9 cellular contexts compared by ENCODE assay signal in genomic region chr18:59902180-59902992, GRCh38. TPM values are rescaled to one million over a fixed set of nuclear protein-coding genes. Genes with fewer than 3 reads are reported as not detected.
DNase-seq lines count a peak whose midpoint lies in the region; ATAC-seq and TF ChIP-seq lines count a peak whose summit lies in the region.
"Had no signal": no experiment of that assay in that cellular context is flagged by ENCODE, and none has a peak within 500 bp of the region (broad histone marks: within the 10 kb centered on the region; RNA-seq: fewer than 3 reads in every experiment).

No MANE protein-coding gene starts in this region.

- CTCF ChIA-PET in CD4-positive, alpha-beta memory T cell (lab: Charles Lee; ENCODE audit: partially characterized antibody): no interaction called here
- CTCF ChIA-PET in HCT116 (lab: Charles Lee): no interaction called here

- no peaks in the 10 kb centered on the region for H3K9me3 ChIP-seq in CD4-positive, alpha-beta memory T cell (ENCODE audit: control insufficient read depth in 1 of 2, low read length in 2 of 2)
- no peaks in the 10 kb centered on the region for H3K9me3 ChIP-seq in HCT116 (ENCODE audit: control insufficient read depth in 1 of 2, insufficient read depth in 1 of 2, low read depth in 1 of 2, low read length in 2 of 2)

- peak overlapping the region; percentile 23 for H3K27ac ChIP-seq in CD4-positive, alpha-beta memory T cell (ENCODE audit: low read depth, low read length)
- H3K27ac ChIP-seq in HCT116 (ENCODE audit: low read depth, low read length): no peak overlapping the region

- peak overlapping the region; percentile 86; the same call in 1 of the 2 replicates for H3K4me2 ChIP-seq in HCT116 (ENCODE audit: low read length)

- DNase-seq in CD4-positive, alpha-beta memory T cell: peak; percentile 23 to 74 (median 26)
- no peak for DNase-seq in HCT116 (ENCODE audit: low read depth, low spot score)
- peak; percentile 51 to 59 (median 51) for DNase-seq in immature natural killer cell
- no peak for DNase-seq in NOMO-1 treated with dmso at 0.1 percent for 144 hours (lab: John Stamatoyannopoulos, UW; ENCODE audit: unreplicated experiment)
- DNase-seq in left ventricle myocardium superior: no peak
- DNase-seq: NCI-H2171 had no signal

- H3K4me3 ChIP-seq in CD4-positive, alpha-beta memory T cell (ENCODE audit: low read length in 2 of 2): no peak overlapping the region
- no peak overlapping the region for H3K4me3 ChIP-seq in HCT116 (replicated peaks in 1 of 2; ENCODE audit: low read depth in 1 of 2, low read length in 2 of 2)

- peak overlapping the region in 6 of 8 donors; percentile 7 to 97 (median 40) for H3K4me3 Mint-ChIP-seq in CD4-positive, alpha-beta memory T cell
- H3K4me3 Mint-ChIP-seq in activated T-helper 17 cell treated with anti-CD3 and anti-CD28 coated beads, Interleukin-2, amount 50 U/mL, for 72 hours: peak overlapping the region; percentile 96
- H3K4me3 Mint-ChIP-seq in immature natural killer cell: peak overlapping the region; percentile 78 to 100 (median 99)

- peaks cover 3 to 27% of the 10 kb centered on the region in 2 donors for H3K36me3 Mint-ChIP-seq in CD4-positive, alpha-beta memory T cell
- peaks cover 61% of the 10 kb centered on the region for H3K36me3 Mint-ChIP-seq in activated T-helper 17 cell treated with anti-CD3 and anti-CD28 coated beads, Interleukin-2, amount 50 U/mL, for 72 hours (ENCODE audit: low read depth)
- H3K36me3 Mint-ChIP-seq in immature natural killer cell: peaks cover 7 to 13% (median 12%) of the 10 kb centered on the region in 3 donors

- peaks cover 13% of the 10 kb centered on the region; the same call in 1 of the 2 replicates for H4K20me1 ChIP-seq in HCT116 (ENCODE audit: insufficient read depth)

- H3K9me2 ChIP-seq in HCT116 (ENCODE audit: insufficient read depth): no peaks in the 10 kb centered on the region

- no peak overlapping the region for H3K9ac ChIP-seq in HCT116 (ENCODE audit: low read length)

- peak overlapping the region; percentile 52 to 90 (median 86) for H3K27ac Mint-ChIP-seq in CD4-positive, alpha-beta memory T cell
- peak overlapping the region; percentile 99 for H3K27ac Mint-ChIP-seq in activated T-helper 17 cell treated with anti-CD3 and anti-CD28 coated beads, Interleukin-2, amount 50 U/mL, for 72 hours
- H3K27ac Mint-ChIP-seq in immature natural killer cell: peak overlapping the region; percentile 92 to 100 (median 98)

- H3K79me2 ChIP-seq in HCT116 (ENCODE audit: insufficient read depth, low read length): peaks cover 50% of the 10 kb centered on the region

- RAD21 ChIA-PET in HCT116 (lab: Charles Lee; ENCODE audit: low non-redundant PET in 1 of 2, low total read pairs in 2 of 2, uncharacterized antibody in 2 of 2, unreplicated experiment in 2 of 2): no interaction called here

- no peaks in the 10 kb centered on the region for H3K9me3 Mint-ChIP-seq in CD4-positive, alpha-beta memory T cell
- H3K9me3 Mint-ChIP-seq in activated T-helper 17 cell treated with anti-CD3 and anti-CD28 coated beads, Interleukin-2, amount 50 U/mL, for 72 hours: peaks cover 3% of the 10 kb centered on the region
- H3K9me3 Mint-ChIP-seq in immature natural killer cell: no peaks in the 10 kb centered on the region

- no peaks in the 10 kb centered on the region for H3K27me3 ChIP-seq in CD4-positive, alpha-beta memory T cell (ENCODE audit: insufficient read depth, low read length)
- H3K27me3 ChIP-seq in HCT116 (ENCODE audit: insufficient read depth, low read length): no peaks in the 10 kb centered on the region

- TF ChIP-seq POLR2A in HCT116 (IDR thresholded peaks at IDR 0.05; ENCODE audit: borderline replicate concordance, extremely low read depth, insufficient read depth, insufficient read length): no peak

- no peak for TF ChIP-seq CTCF in HCT116 (IDR thresholded peaks at IDR 0.05 in 2 of 3, conservative IDR thresholded peaks at IDR 0.05 in 1 of 3; ENCODE audit: borderline replicate concordance in 1 of 3, insufficient read depth in 1 of 3, low read depth in 2 of 3, low read length in 2 of 3)

- H3K4me1 ChIP-seq in CD4-positive, alpha-beta memory T cell (ENCODE audit: insufficient read depth, low read length): peaks cover 71% of the 10 kb centered on the region
- peaks cover 36 to 76% of the 10 kb centered on the region in 2 experiments for H3K4me1 ChIP-seq in HCT116 (ENCODE audit: control insufficient read depth in 1 of 2, insufficient read depth in 2 of 2, low read length in 2 of 2)

- H3K4me1 Mint-ChIP-seq in CD4-positive, alpha-beta memory T cell: peaks cover 46 to 74% (median 60%) of the 10 kb centered on the region in 4 donors
- peaks cover 50% of the 10 kb centered on the region for H3K4me1 Mint-ChIP-seq in activated T-helper 17 cell treated with anti-CD3 and anti-CD28 coated beads, Interleukin-2, amount 50 U/mL, for 72 hours
- H3K4me1 Mint-ChIP-seq in immature natural killer cell: peaks cover 68 to 78% of the 10 kb centered on the region in 2 donors

- no peak for TF ChIP-seq RAD21 in HCT116 (IDR thresholded peaks at IDR 0.05; ENCODE audit: low read depth)

- no peak for ATAC-seq in HCT116
- ATAC-seq in activated T-helper 17 cell treated with anti-CD3 and anti-CD28 coated beads, Interleukin-2, amount 50 U/mL, for 72 hours (replicated peaks): peak; percentile 45
- no peak for ATAC-seq in GM18873 (IDR thresholded peaks at IDR 0.05; ENCODE audit: low FRiP score, unreplicated experiment)
- no peak for ATAC-seq in left ventricle myocardium superior
- ATAC-seq in esophagus mucosa: no peak

- no peaks in the 10 kb centered on the region for H3K27me3 Mint-ChIP-seq in CD4-positive, alpha-beta memory T cell
- H3K27me3 Mint-ChIP-seq in activated T-helper 17 cell treated with anti-CD3 and anti-CD28 coated beads, Interleukin-2, amount 50 U/mL, for 72 hours: no peaks in the 10 kb centered on the region
- peaks cover 11 to 28% (median 19%) of the 10 kb centered on the region in 3 donors for H3K27me3 Mint-ChIP-seq in immature natural killer cell (ENCODE audit: low read depth in 3 of 3)

- intact Hi-C loops in CD4-positive, alpha-beta memory T cell (cut with micrococcal nuclease): no loop called here
- intact Hi-C loops in HCT116 (cut with micrococcal nuclease) (no loop called here), left ventricle myocardium superior (cut with micrococcal nuclease) (no loop called here)

- BruUV-seq in HCT116 (replicated peaks; lab: Mats Ljungman, UMichigan): no TSS peak

- no peaks in the 10 kb centered on the region for H3K36me3 ChIP-seq in CD4-positive, alpha-beta memory T cell (ENCODE audit: insufficient read depth, low read length)
- H3K36me3 ChIP-seq in HCT116 (ENCODE audit: control insufficient read depth in 1 of 2, insufficient read depth in 2 of 2, low read length in 2 of 2): peaks cover 11 to 20% of the 10 kb centered on the region in 2 experiments; a peak in 3 of 4 replicates

- POLR2A ChIA-PET in CD4-positive, alpha-beta memory T cell (lab: Charles Lee; ENCODE audit: partially characterized antibody): no interaction called here
- POLR2A ChIA-PET in HCT116 (lab: Charles Lee): interaction anchor here (3.1 kb wide), 1 partner anchor 64 kb away, joined by 10 read pairs; no protein-coding TSS in a partner anchor

- no peak overlapping the region for H2AFZ ChIP-seq in HCT116 (ENCODE audit: low read depth, low read length, poor library complexity, severe bottlenecking)

TF ChIP-seq in HCT116, 20 proteins besides CTCF, POLR2A, EP300 and RAD21 (continues in another document):
- TF ChIP-seq REST (IDR thresholded peaks at IDR 0.05; ENCODE audit: low read depth): no peak
- TF ChIP-seq SIN3A (IDR thresholded peaks at IDR 0.05; ENCODE audit: low read depth): no peak
- no peak for TF ChIP-seq ELF1 (IDR thresholded peaks at IDR 0.05; ENCODE audit: borderline replicate concordance, low read depth)
- TF ChIP-seq MAX (IDR thresholded peaks at IDR 0.05): no peak
- TF ChIP-seq ZFX (IDR thresholded peaks at IDR 0.05): no peak
- no peak for TF ChIP-seq ZNF274 (IDR thresholded peaks at IDR 0.05; ENCODE audit: low read depth, low read length)
- no peak for TF ChIP-seq SP1 (IDR thresholded peaks at IDR 0.05; ENCODE audit: low read depth)
- no peak for TF ChIP-seq CBX3 (IDR thresholded peaks at IDR 0.05; ENCODE audit: low read depth)
- TF ChIP-seq FOSL1 (IDR thresholded peaks at IDR 0.05; ENCODE audit: low read depth): no peak

RNA-seq across cellular contexts. Expression of gene PMAIP1, which starts 2.6 kb away (rescaled TPM):
- total RNA-seq in CD4-positive, alpha-beta memory T cell: 1 to 10 TPM; 8.8 to 9.3 TPM
- 10 to 100 TPM in 1 of 2 donors, 1 to 10 TPM in 1; 6.7 to 39.6 TPM for polyA plus RNA-seq in CD4-positive, alpha-beta memory T cell
- total RNA-seq in HCT116 (2021; ENCODE audit: unreplicated experiment) (66.7 TPM), left ventricle myocardium superior (0.20 TPM), esophagus mucosa (11.6 TPM)
- 29.9 and 33.4 TPM in 2 replicates for polyA plus RNA-seq in HCT116 (2012)
- total RNA-seq in activated T-helper 17 cell treated with anti-CD3 and anti-CD28 coated beads, Interleukin-2, amount 50 U/mL, for 72 hours: 10 to 100 TPM; 62.7 to 83.1 TPM
- 10 to 100 TPM; 34.6 to 77.8 (median 58.9) TPM for polyA plus RNA-seq in immature natural killer cell

Comparison
In these comparisons a context has a peak if more than half of its experiments do, and no peak if none do; other contexts are left out.
1. DNase-seq: peak in CD4-positive, alpha-beta memory T cell (5 of 5) and immature natural killer cell (3 of 3); none in HCT116 (single experiment), NOMO-1 treated with dmso at 0.1 percent for 144 hours (single experiment) and left ventricle myocardium superior (single experiment).
2. H3K4me3 Mint-ChIP-seq: peak in every context shown above with its lines; median percentile 99 in immature natural killer cell; 96 in activated T-helper 17 cell treated with anti-CD3 and anti-CD28 coated beads, Interleukin-2, amount 50 U/mL, for 72 hours; 40 in CD4-positive, alpha-beta memory T cell.
3. Peak in every context shown above with its lines, with median percentiles within 50 percentile points of each other: H3K27ac Mint-ChIP-seq.